In the genomic region with DNA sequence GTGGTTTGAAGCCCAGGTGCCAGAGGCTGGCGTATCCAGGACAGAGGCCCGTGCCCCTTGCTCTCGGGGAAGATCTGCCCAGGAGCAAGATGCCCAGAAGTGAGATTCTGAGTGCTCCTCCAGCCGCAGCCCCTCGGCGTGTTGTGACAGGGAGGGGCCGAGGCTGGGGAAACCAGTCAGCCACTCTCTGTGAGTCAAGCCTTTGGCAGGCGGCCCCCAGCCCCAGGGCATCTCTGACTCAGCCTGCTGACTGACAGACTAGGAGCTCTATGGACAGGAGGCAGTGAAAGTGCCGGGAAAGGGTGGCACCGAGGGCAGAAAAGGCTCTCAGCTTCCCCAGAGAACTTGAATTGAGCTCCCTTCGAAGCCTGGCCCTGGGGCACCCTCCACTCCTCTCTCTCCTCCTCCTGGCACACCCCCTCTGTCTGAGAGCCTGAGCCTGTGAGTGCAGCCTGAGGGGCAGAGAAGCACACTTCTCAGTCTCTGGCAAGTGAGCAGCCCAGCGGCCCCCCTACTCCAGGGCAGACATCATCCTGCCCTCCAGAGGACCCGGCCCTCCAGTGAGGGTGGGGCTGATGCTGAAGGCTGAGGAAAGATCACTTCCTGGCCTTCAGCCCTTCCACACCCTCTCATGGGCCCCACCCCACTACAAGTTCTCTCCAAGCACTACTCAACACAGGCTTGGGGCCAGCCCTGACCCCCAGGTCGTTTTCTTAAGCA, we compare ENCODE assay signal across 1 cellular context.
TF ChIP-seq lines count a peak whose summit lies in the region.

No MANE protein-coding gene starts in this region.

TF ChIP-seq in A549, 52 proteins besides CTCF, POLR2A, EP300 and RAD21 (continued from another document):
- TF ChIP-seq NPAS2 (CRISPR knock-in tag; IDR thresholded peaks at IDR 0.05; ENCODE audit: borderline replicate concordance) (no peak), SMC3 (IDR thresholded peaks at IDR 0.05) (0 out of 3 replicates have a peak, but pooled peaks have one; percentile 6), PHF8 (IDR thresholded peaks at IDR 0.05; ENCODE audit: borderline replicate concordance, low read depth) (no peak), GATA3 (IDR thresholded peaks at IDR 0.05; ENCODE audit: borderline replicate concordance) (peak; percentile 48; the same call in 1 of the 2 replicates), ZNF302 (CRISPR knock-in tag; IDR thresholded peaks at IDR 0.05) (no peak), FOXS1 (CRISPR knock-in tag; IDR thresholded peaks at IDR 0.05) (no peak), CBX2 (IDR thresholded peaks at IDR 0.05; ENCODE audit: borderline replicate concordance, low read depth) (no peak), EHF (CRISPR knock-in tag; IDR thresholded peaks at IDR 0.05) (no peak), HEYL (CRISPR knock-in tag; IDR thresholded peaks at IDR 0.05) (no peak), HOXB5 (CRISPR knock-in tag; IDR thresholded peaks at IDR 0.05) (no peak), JUN (IDR thresholded peaks at IDR 0.05) (peak in 1 of 2 experiments; percentile 55; a peak in 1 of 5 replicates), POLR2AphosphoS2 (conservative IDR thresholded peaks at IDR 0.05; ENCODE audit: low read length) (no peak), CHD4 (IDR thresholded peaks at IDR 0.05; ENCODE audit: borderline replicate concordance) (no peak), JUNB (IDR thresholded peaks at IDR 0.05) (peak; percentile 89), FOSB (CRISPR knock-in tag; IDR thresholded peaks at IDR 0.05) (no peak), TP53 (CRISPR knock-in tag; IDR thresholded peaks at IDR 0.05) (no peak), EHMT2 (IDR thresholded peaks at IDR 0.05; ENCODE audit: low read depth) (no peak), MAFK (IDR thresholded peaks at IDR 0.05; ENCODE audit: partially characterized antibody) (peak; percentile 18), HDAC2 (IDR thresholded peaks at IDR 0.05) (no peak), TFCP2L1 (CRISPR knock-in tag; IDR thresholded peaks at IDR 0.05) (no peak), NR3C1 (IDR thresholded peaks at IDR 0.05) (no peak), ESRRA (IDR thresholded peaks at IDR 0.05; ENCODE audit: borderline replicate concordance, low read length) (no peak), CBX8 (IDR thresholded peaks at IDR 0.05) (no peak), BHLHE40 (IDR thresholded peaks at IDR 0.05; ENCODE audit: low read depth, low read length) (no peak)
- TF ChIP-seq, protein P1, sequence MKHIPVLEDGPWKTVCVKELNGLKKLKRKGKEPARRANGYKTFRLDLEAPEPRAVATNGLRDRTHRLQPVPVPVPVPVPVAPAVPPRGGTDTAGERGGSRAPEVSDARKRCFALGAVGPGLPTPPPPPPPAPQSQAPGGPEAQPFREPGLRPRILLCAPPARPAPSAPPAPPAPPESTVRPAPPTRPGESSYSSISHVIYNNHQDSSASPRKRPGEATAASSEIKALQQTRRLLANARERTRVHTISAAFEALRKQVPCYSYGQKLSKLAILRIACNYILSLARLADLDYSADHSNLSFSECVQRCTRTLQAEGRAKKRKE (CRISPR knock-in tag; IDR thresholded peaks at IDR 0.05; ENCODE audit: low read depth), result no peak
- TF ChIP-seq, protein P2, sequence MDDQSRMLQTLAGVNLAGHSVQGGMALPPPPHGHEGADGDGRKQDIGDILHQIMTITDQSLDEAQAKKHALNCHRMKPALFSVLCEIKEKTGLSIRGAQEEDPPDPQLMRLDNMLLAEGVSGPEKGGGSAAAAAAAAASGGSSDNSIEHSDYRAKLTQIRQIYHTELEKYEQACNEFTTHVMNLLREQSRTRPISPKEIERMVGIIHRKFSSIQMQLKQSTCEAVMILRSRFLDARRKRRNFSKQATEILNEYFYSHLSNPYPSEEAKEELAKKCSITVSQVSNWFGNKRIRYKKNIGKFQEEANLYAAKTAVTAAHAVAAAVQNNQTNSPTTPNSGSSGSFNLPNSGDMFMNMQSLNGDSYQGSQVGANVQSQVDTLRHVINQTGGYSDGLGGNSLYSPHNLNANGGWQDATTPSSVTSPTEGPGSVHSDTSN (IDR thresholded peaks at IDR 0.05), result peak; percentile 55; the same call in 1 of the 2 replicates
- TF ChIP-seq, protein P3, sequence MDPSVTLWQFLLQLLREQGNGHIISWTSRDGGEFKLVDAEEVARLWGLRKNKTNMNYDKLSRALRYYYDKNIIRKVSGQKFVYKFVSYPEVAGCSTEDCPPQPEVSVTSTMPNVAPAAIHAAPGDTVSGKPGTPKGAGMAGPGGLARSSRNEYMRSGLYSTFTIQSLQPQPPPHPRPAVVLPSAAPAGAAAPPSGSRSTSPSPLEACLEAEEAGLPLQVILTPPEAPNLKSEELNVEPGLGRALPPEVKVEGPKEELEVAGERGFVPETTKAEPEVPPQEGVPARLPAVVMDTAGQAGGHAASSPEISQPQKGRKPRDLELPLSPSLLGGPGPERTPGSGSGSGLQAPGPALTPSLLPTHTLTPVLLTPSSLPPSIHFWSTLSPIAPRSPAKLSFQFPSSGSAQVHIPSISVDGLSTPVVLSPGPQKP (IDR thresholded peaks at IDR 0.05; ENCODE audit: low read depth, low read length), result no peak
- TF ChIP-seq, protein P4, sequence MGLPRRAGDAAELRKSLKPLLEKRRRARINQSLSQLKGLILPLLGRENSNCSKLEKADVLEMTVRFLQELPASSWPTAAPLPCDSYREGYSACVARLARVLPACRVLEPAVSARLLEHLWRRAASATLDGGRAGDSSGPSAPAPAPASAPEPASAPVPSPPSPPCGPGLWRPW (IDR thresholded peaks at IDR 0.05), result no peak
- TF ChIP-seq, protein P5, sequence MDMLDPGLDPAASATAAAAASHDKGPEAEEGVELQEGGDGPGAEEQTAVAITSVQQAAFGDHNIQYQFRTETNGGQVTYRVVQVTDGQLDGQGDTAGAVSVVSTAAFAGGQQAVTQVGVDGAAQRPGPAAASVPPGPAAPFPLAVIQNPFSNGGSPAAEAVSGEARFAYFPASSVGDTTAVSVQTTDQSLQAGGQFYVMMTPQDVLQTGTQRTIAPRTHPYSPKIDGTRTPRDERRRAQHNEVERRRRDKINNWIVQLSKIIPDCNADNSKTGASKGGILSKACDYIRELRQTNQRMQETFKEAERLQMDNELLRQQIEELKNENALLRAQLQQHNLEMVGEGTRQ (IDR thresholded peaks at IDR 0.05), result no peak
- TF ChIP-seq, protein P6, sequence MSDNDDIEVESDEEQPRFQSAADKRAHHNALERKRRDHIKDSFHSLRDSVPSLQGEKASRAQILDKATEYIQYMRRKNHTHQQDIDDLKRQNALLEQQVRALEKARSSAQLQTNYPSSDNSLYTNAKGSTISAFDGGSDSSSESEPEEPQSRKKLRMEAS (IDR thresholded peaks at IDR 0.05), result peak; percentile 51
TF ChIP-seq in A549: peak in this region for 8.
